10 cellular contexts compared by ENCODE assay signal in genomic region chr1:41954533-41954944, GRCh38. TPM values are rescaled to one million over a fixed set of nuclear protein-coding genes. Genes with fewer than 3 reads are reported as not detected.
A peak's percentile ranks its signal among the peaks of the same experiment; 100 is the strongest.
DNase-seq lines count a peak whose midpoint lies in the region; ATAC-seq and TF ChIP-seq lines count a peak whose summit lies in the region.
"Had no signal": no experiment of that assay in that cellular context is flagged by ENCODE, and none has a peak within 500 bp of the region (broad histone marks: within the 10 kb centered on the region; RNA-seq: fewer than 3 reads in every experiment).

No MANE protein-coding gene starts in this region.

- H2AFZ ChIP-seq in PC-9, result no peak overlapping the region

- H3K9me3 Mint-ChIP-seq in T-helper 2 cell treated with Interferon-gamma antibody and Interleukin-4, amounts not matched to agents 5 μg/mL and 100 μg/mL, for 36 hours, result peaks cover 27% of the 10 kb centered on the region

- no peak overlapping the region for H3K27ac Mint-ChIP-seq in T-helper 2 cell treated with Interferon-gamma antibody and Interleukin-4, amounts not matched to agents 5 μg/mL and 100 μg/mL, for 36 hours

- no peaks in the 10 kb centered on the region for H3K36me3 ChIP-seq in PC-9 (ENCODE audit: low read depth)

- no peak overlapping the region for H3K4me3 Mint-ChIP-seq in T-helper 2 cell treated with Interferon-gamma antibody and Interleukin-4, amounts not matched to agents 5 μg/mL and 100 μg/mL, for 36 hours

- CTCF ChIA-PET in PC-9 (lab: Charles Lee), result interaction anchor here (0.6 to 0.8 kb wide), 4 partner anchors 36 to 1007 kb away, joined by 3 to 4 read pairs (median 4); partner anchors contain the start of genes EDN2 and HIVEP3

- H3K9me3 ChIP-seq in PC-9 (ENCODE audit: insufficient read depth, low read depth), result no peaks in the 10 kb centered on the region

- TF ChIP-seq CTCF in PC-9 (conservative IDR thresholded peaks at IDR 0.05), result no peak

- ATAC-seq in esophagus mucosa, result peak; percentile 31
- ATAC-seq in HG02870 (IDR thresholded peaks at IDR 0.05; ENCODE audit: unreplicated experiment), result no peak

- no TSS peak for BruUV-seq in PC-9 (replicated peaks; lab: Mats Ljungman, UMichigan)

- H3K27me3 Mint-ChIP-seq in T-helper 2 cell treated with Interferon-gamma antibody and Interleukin-4, amounts not matched to agents 5 μg/mL and 100 μg/mL, for 36 hours (ENCODE audit: low read depth), result no peaks in the 10 kb centered on the region

- H4K20me1 ChIP-seq in PC-9 (ENCODE audit: insufficient read depth), result no peaks in the 10 kb centered on the region

- peaks cover 20% of the 10 kb centered on the region for H3K79me2 ChIP-seq in PC-9 (ENCODE audit: low read depth)

- H3K4me1 ChIP-seq in PC-9 (replicated peaks; ENCODE audit: insufficient read depth), result peaks cover 62% of the 10 kb centered on the region

- H3K4me1 Mint-ChIP-seq in T-helper 2 cell treated with Interferon-gamma antibody and Interleukin-4, amounts not matched to agents 5 μg/mL and 100 μg/mL, for 36 hours (ENCODE audit: low read depth), result peaks cover 4% of the 10 kb centered on the region

- H3F3A ChIP-seq in PC-9 (ENCODE audit: insufficient read depth, low read depth), result peaks cover 57% of the 10 kb centered on the region

- H3K36me3 Mint-ChIP-seq in T-helper 2 cell treated with Interferon-gamma antibody and Interleukin-4, amounts not matched to agents 5 μg/mL and 100 μg/mL, for 36 hours (ENCODE audit: low read depth), result peaks cover 4% of the 10 kb centered on the region

- H3K4me3 ChIP-seq in PC-9, result no peak overlapping the region; the same call in 1 of the 2 replicates
- H3K4me3 ChIP-seq: lung had no signal

- H3K27ac ChIP-seq in PC-9, result peak overlapping the region; percentile 89

- intact Hi-C loops in PC-9 (cut with micrococcal nuclease; ENCODE audit: unreplicated experiment), result loop anchor here (1.0 to 10.0 kb wide), 6 partner anchors 8 to 380 kb away; no protein-coding TSS in a partner anchor

- H3K4me2 ChIP-seq in PC-9, result peak overlapping the region; percentile 71

- no peaks in the 10 kb centered on the region for H3K27me3 ChIP-seq in PC-9 (ENCODE audit: insufficient read depth, low read depth)

- no peaks in the 10 kb centered on the region for H3K9me2 ChIP-seq in PC-9 (ENCODE audit: insufficient read depth)

- POLR2A ChIA-PET in PC-9 (lab: Charles Lee; ENCODE audit: unreplicated experiment), result interaction anchor here (0.6 kb wide), 3 partner anchors 101 to 1393 kb away, joined by 4 to 19 read pairs (median 9); no protein-coding TSS in a partner anchor

- DNase-seq in HCEC 1CT (peak; percentile 13), PC-9 (peak; percentile 84 to 97), renal cortical epithelial cell (ENCODE audit: low read depth) (peak; percentile 88), hippocampal formation (lab: John Stamatoyannopoulos, UW) (no peak), OCI-M1 (lab: John Stamatoyannopoulos, UW) (no peak)
- DNase-seq in T-helper 2 cell treated with Interferon-gamma antibody and Interleukin-4, amounts not matched to agents 5 μg/mL and 100 μg/mL, for 36 hours (ENCODE audit: low spot score), result no peak
- DNase-seq: NCI-H1930 had no signal

RNA-seq across cellular contexts. Expression of gene HIVEP3, which starts 35.8 kb away (rescaled TPM):
- total RNA-seq in PC-9 (2021) (8.1 and 11.0 TPM in 2 replicates), esophagus mucosa (7.0 TPM), renal cortical epithelial cell (3.3 and 3.6 TPM in 2 replicates)

Comparison
In these comparisons a context has a peak if more than half of its experiments do, and no peak if none do; other contexts are left out.
1. DNase-seq: peak in HCEC 1CT (single experiment), PC-9 (2 of 2) and renal cortical epithelial cell (single experiment); none in hippocampal formation (0 of 2), T-helper 2 cell treated with Interferon-gamma antibody and Interleukin-4, amounts not matched to agents 5 μg/mL and 100 μg/mL, for 36 hours (single experiment) and OCI-M1 (single experiment).